Comparison of ENCODE assay signal across 12 cellular contexts in genomic region chr22:47129902-47130301, GRCh38.
DNase-seq lines count a peak whose midpoint lies in the region; ATAC-seq, FAIRE-seq and TF ChIP-seq lines count a peak whose summit lies in the region.
"Had no signal": no experiment of that assay in that cellular context is flagged by ENCODE, and none has a peak within 500 bp of the region (broad histone marks: within the 10 kb centered on the region; RNA-seq: fewer than 3 reads in every experiment).

No MANE protein-coding gene starts in this region.

- peak overlapping the region; percentile 86 to 87 for H3K27ac Mint-ChIP-seq in activated naive CD4-positive, alpha-beta T cell treated with anti-CD3 and anti-CD28 coated beads, Interleukin-2, amount 50 U/mL, for 72 hours
- peak overlapping the region; percentile 69 for H3K27ac Mint-ChIP-seq in mesothelial cell of epicardium

- H3K4me1 Mint-ChIP-seq in mesothelial cell of epicardium: peaks cover 3% of the 10 kb centered on the region

- H3K9me3 Mint-ChIP-seq in activated naive CD4-positive, alpha-beta T cell treated with anti-CD3 and anti-CD28 coated beads, Interleukin-2, amount 50 U/mL, for 72 hours: no peaks in the 10 kb centered on the region
- H3K9me3 Mint-ChIP-seq in mesothelial cell of epicardium: no peaks in the 10 kb centered on the region

- in situ Hi-C loops in KBM-7 (cut with MboI; ENCODE audit: low pct_unique_long_range_greater_than_20kb, low sequenced_read_pairs): no loop called here

- H3K36me3 Mint-ChIP-seq in activated naive CD4-positive, alpha-beta T cell treated with anti-CD3 and anti-CD28 coated beads, Interleukin-2, amount 50 U/mL, for 72 hours: no peaks in the 10 kb centered on the region
- H3K36me3 Mint-ChIP-seq in mesothelial cell of epicardium: peaks cover 3% of the 10 kb centered on the region

- no peak for TF ChIP-seq CTCF in mesothelial cell of epicardium (IDR thresholded peaks at IDR 0.05; ENCODE audit: unreplicated experiment)

- no peak overlapping the region for H3K4me3 Mint-ChIP-seq in mesothelial cell of epicardium

- no peak for TF ChIP-seq POLR2A in H54 (IDR thresholded peaks at IDR 0.05; ENCODE audit: low read depth, low read length)

- no peak for FAIRE-seq in H54 (lab: Jason Lieb, UNC)

- no peaks in the 10 kb centered on the region for H3K27me3 Mint-ChIP-seq in mesothelial cell of epicardium (ENCODE audit: low read depth)

- ATAC-seq in activated naive CD4-positive, alpha-beta T cell treated with anti-CD3 and anti-CD28 coated beads, Interleukin-2, amount 50 U/mL, for 72 hours: peak; percentile 24 to 88
- ATAC-seq in GM18870 (IDR thresholded peaks at IDR 0.05; ENCODE audit: unreplicated experiment) (no peak), SK-N-SH treated with all-trans-retinoic acid at 6 μM for 48 hours (no peak)

- peak; percentile 26 for DNase-seq in COLO668 (lab: John Stamatoyannopoulos, UW; ENCODE audit: unreplicated experiment)
- peak; percentile 21 for DNase-seq in KBM-7
- DNase-seq in activated naive CD4-positive, alpha-beta T cell treated with anti-CD3 and anti-CD28 coated beads, Interleukin-2, amount 50 U/mL, for 72 hours (ENCODE audit: low spot score in 2 of 2): no peak
- no peak for DNase-seq in mesothelial cell of epicardium (ENCODE audit: low spot score in 2 of 2, unreplicated experiment in 2 of 2)
- DNase-seq in H54 (ENCODE audit: insufficient read length, low spot score): no peak
- DNase-seq in NCI-H446 (lab: John Stamatoyannopoulos, UW): no peak
- DNase-seq: GF-D8; MG63; SK-N-SH; stimulated activated naive CD4-positive, alpha-beta T cell had no signal

TF ChIP-seq in SK-N-SH treated with all-trans-retinoic acid at 6 μM for 48 hours, 23 proteins besides CTCF, POLR2A, EP300 and RAD21:
- TF ChIP-seq PATZ1 (CRISPR knock-in tag; IDR thresholded peaks at IDR 0.05; ENCODE audit: borderline replicate concordance): no peak
- no peak for TF ChIP-seq ZC3H10 (CRISPR knock-in tag; IDR thresholded peaks at IDR 0.05)
- TF ChIP-seq ZNF565 (CRISPR knock-in tag; conservative IDR thresholded peaks at IDR 0.05; ENCODE audit: low read depth): no peak
- TF ChIP-seq, protein P1, sequence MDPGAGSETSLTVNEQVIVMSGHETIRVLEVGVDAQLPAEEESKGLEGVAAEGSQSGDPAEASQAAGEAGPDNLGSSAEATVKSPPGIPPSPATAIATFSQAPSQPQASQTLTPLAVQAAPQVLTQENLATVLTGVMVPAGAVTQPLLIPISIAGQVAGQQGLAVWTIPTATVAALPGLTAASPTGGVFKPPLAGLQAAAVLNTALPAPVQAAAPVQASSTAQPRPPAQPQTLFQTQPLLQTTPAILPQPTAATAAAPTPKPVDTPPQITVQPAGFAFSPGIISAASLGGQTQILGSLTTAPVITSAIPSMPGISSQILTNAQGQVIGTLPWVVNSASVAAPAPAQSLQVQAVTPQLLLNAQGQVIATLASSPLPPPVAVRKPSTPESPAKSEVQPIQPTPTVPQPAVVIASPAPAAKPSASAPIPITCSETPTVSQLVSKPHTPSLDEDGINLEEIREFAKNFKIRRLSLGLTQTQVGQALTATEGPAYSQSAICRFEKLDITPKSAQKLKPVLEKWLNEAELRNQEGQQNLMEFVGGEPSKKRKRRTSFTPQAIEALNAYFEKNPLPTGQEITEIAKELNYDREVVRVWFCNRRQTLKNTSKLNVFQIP (CRISPR knock-in tag; IDR thresholded peaks at IDR 0.05; ENCODE audit: borderline replicate concordance, low read depth): no peak
- TF ChIP-seq ISL1 (CRISPR knock-in tag; IDR thresholded peaks at IDR 0.05): no peak
- TF ChIP-seq TSHZ2 (CRISPR knock-in tag; IDR thresholded peaks at IDR 0.05): no peak
- no peak for TF ChIP-seq ZNF70 (CRISPR knock-in tag; IDR thresholded peaks at IDR 0.05)
- no peak for TF ChIP-seq CSDC2 (CRISPR knock-in tag; IDR thresholded peaks at IDR 0.05)
- TF ChIP-seq ESRRG (CRISPR knock-in tag; IDR thresholded peaks at IDR 0.05): no peak
- TF ChIP-seq RARB (CRISPR knock-in tag; IDR thresholded peaks at IDR 0.05): no peak
- no peak for TF ChIP-seq PPARA (CRISPR knock-in tag; IDR thresholded peaks at IDR 0.05; ENCODE audit: borderline replicate concordance)
- TF ChIP-seq CSRNP3 (CRISPR knock-in tag; IDR thresholded peaks at IDR 0.05): no peak
- TF ChIP-seq, protein P2, sequence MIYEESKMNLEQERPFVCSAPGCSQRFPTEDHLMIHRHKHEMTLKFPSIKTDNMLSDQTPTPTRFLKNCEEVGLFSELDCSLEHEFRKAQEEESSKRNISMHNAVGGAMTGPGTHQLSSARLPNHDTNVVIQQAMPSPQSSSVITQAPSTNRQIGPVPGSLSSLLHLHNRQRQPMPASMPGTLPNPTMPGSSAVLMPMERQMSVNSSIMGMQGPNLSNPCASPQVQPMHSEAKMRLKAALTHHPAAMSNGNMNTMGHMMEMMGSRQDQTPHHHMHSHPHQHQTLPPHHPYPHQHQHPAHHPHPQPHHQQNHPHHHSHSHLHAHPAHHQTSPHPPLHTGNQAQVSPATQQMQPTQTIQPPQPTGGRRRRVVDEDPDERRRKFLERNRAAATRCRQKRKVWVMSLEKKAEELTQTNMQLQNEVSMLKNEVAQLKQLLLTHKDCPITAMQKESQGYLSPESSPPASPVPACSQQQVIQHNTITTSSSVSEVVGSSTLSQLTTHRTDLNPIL (CRISPR knock-in tag; IDR thresholded peaks at IDR 0.05; ENCODE audit: low read depth): no peak
- TF ChIP-seq OSR1 (CRISPR knock-in tag; IDR thresholded peaks at IDR 0.05): no peak
- TF ChIP-seq BACH2 (CRISPR knock-in tag; IDR thresholded peaks at IDR 0.05; ENCODE audit: borderline replicate concordance): no peak
- no peak for TF ChIP-seq ARNTL (CRISPR knock-in tag; IDR thresholded peaks at IDR 0.05; ENCODE audit: borderline replicate concordance, low read depth)
- no peak for TF ChIP-seq ZFP30 (CRISPR knock-in tag; IDR thresholded peaks at IDR 0.05)
- TF ChIP-seq TCF4 (CRISPR knock-in tag; IDR thresholded peaks at IDR 0.05; ENCODE audit: borderline replicate concordance): no peak
- TF ChIP-seq GLIS3 (CRISPR knock-in tag; IDR thresholded peaks at IDR 0.05): no peak
- TF ChIP-seq TOX (CRISPR knock-in tag; IDR thresholded peaks at IDR 0.05; ENCODE audit: borderline replicate concordance): no peak

Comparison
In these comparisons a context has a peak if more than half of its experiments do, and no peak if none do; other contexts are left out.
1. DNase-seq: peak in COLO668 (single experiment) and KBM-7 (single experiment); none in activated naive CD4-positive, alpha-beta T cell treated with anti-CD3 and anti-CD28 coated beads, Interleukin-2, amount 50 U/mL, for 72 hours (0 of 2), mesothelial cell of epicardium (0 of 2), H54 (single experiment) and NCI-H446 (0 of 2).
2. ATAC-seq: peak in activated naive CD4-positive, alpha-beta T cell treated with anti-CD3 and anti-CD28 coated beads, Interleukin-2, amount 50 U/mL, for 72 hours (2 of 2); none in GM18870 (single experiment) and SK-N-SH treated with all-trans-retinoic acid at 6 μM for 48 hours (single experiment).